ENCODE assay signal across 1 cellular context in the genomic region with DNA sequence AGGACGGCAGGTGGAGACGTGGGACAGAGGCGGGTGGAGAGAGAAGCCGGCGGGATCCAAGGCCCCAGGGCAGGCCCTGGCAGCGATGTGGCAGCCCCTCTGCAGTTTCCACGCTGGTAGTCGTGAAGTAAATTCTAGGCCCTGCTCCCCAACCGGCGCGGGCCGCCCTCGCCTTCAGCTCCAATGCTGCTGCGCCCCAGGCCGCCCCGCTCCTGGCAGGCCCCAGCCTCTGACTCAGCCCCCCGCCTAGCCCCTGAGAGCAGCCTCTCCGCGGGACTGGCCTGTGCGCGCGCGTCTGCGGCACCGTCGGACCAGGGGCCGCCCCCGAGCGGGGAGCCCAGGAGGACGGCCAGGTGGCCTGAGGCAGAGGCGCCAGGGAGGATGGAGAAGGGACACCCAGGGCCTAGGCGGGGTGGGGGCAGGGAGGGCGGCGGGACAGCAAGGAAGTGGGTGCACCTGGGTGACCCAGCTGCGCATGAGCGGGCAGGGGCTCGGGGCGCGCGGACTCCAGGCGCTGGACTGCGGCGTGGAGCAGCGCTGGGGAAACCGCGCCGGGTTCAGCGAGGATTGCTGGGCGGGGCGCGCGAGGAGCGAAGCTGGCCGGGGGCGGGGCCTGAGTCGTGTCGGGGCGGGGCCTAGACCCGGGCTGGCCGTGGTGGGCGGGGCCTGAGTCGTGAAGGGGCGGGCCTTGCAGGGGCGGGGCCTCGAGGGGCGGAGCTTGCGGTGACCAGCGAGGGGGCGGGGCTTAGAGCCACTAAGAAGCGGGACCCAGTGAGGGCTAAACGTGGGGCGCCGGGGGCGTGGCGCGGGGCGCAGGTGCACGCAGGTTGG.
TF ChIP-seq lines count a peak whose summit lies in the region.

No MANE protein-coding gene starts in this region.

TF ChIP-seq in HEK293, 187 proteins besides CTCF, POLR2A, EP300 and RAD21 (continued from another document and continues in another):
- TF ChIP-seq, protein P1, sequence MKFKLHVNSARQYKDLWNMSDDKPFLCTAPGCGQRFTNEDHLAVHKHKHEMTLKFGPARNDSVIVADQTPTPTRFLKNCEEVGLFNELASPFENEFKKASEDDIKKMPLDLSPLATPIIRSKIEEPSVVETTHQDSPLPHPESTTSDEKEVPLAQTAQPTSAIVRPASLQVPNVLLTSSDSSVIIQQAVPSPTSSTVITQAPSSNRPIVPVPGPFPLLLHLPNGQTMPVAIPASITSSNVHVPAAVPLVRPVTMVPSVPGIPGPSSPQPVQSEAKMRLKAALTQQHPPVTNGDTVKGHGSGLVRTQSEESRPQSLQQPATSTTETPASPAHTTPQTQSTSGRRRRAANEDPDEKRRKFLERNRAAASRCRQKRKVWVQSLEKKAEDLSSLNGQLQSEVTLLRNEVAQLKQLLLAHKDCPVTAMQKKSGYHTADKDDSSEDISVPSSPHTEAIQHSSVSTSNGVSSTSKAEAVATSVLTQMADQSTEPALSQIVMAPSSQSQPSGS (tag by site-specific recombination; IDR thresholded peaks at IDR 0.05; ENCODE audit: low read depth): no peak
- TF ChIP-seq KLF8 (tag by site-specific recombination; IDR thresholded peaks at IDR 0.05) (no peak; the same call in 1 of the 2 replicates), ZNF600 (tag by site-specific recombination; IDR thresholded peaks at IDR 0.05) (0 out of 2 replicates have a peak, but pooled peaks have one; percentile 13), SP2 (tag by site-specific recombination; IDR thresholded peaks at IDR 0.05) (peak; percentile 63), ZNF391 (tag by site-specific recombination; IDR thresholded peaks at IDR 0.05; ENCODE audit: borderline replicate concordance, low read depth) (no peak), GLIS1 (tag by site-specific recombination; IDR thresholded peaks at IDR 0.05) (peak; percentile 57; the same call in 1 of the 2 replicates), ZNF768 (tag by site-specific recombination; IDR thresholded peaks at IDR 0.05) (no peak), ZIC2 (tag by site-specific recombination; IDR thresholded peaks at IDR 0.05) (peak; percentile 86), ZNF175 (tag by site-specific recombination; IDR thresholded peaks at IDR 0.05) (no peak), ZNF664 (tag by site-specific recombination; IDR thresholded peaks at IDR 0.05) (no peak), ZBTB7A (tag by site-specific recombination; IDR thresholded peaks at IDR 0.05; ENCODE audit: low read depth) (no peak), ZNF670 (tag by site-specific recombination; IDR thresholded peaks at IDR 0.05; ENCODE audit: low read depth) (no peak), ZNF140 (tag by site-specific recombination; IDR thresholded peaks at IDR 0.05) (no peak), ZNF184 (tag by site-specific recombination; IDR thresholded peaks at IDR 0.05) (no peak)
- TF ChIP-seq, protein P2, sequence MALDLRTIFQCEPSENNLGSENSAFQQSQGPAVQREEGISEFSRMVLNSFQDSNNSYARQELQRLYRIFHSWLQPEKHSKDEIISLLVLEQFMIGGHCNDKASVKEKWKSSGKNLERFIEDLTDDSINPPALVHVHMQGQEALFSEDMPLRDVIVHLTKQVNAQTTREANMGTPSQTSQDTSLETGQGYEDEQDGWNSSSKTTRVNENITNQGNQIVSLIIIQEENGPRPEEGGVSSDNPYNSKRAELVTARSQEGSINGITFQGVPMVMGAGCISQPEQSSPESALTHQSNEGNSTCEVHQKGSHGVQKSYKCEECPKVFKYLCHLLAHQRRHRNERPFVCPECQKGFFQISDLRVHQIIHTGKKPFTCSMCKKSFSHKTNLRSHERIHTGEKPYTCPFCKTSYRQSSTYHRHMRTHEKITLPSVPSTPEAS (tag by site-specific recombination; IDR thresholded peaks at IDR 0.05): no peak
- TF ChIP-seq, protein P3, sequence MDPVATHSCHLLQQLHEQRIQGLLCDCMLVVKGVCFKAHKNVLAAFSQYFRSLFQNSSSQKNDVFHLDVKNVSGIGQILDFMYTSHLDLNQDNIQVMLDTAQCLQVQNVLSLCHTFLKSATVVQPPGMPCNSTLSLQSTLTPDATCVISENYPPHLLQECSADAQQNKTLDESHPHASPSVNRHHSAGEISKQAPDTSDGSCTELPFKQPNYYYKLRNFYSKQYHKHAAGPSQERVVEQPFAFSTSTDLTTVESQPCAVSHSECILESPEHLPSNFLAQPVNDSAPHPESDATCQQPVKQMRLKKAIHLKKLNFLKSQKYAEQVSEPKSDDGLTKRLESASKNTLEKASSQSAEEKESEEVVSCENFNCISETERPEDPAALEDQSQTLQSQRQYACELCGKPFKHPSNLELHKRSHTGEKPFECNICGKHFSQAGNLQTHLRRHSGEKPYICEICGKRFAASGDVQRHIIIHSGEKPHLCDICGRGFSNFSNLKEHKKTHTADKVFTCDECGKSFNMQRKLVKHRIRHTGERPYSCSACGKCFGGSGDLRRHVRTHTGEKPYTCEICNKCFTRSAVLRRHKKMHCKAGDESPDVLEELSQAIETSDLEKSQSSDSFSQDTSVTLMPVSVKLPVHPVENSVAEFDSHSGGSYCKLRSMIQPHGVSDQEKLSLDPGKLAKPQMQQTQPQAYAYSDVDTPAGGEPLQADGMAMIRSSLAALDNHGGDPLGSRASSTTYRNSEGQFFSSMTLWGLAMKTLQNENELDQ (tag by site-specific recombination; IDR thresholded peaks at IDR 0.05; ENCODE audit: low read depth): no peak
- TF ChIP-seq, protein P4, sequence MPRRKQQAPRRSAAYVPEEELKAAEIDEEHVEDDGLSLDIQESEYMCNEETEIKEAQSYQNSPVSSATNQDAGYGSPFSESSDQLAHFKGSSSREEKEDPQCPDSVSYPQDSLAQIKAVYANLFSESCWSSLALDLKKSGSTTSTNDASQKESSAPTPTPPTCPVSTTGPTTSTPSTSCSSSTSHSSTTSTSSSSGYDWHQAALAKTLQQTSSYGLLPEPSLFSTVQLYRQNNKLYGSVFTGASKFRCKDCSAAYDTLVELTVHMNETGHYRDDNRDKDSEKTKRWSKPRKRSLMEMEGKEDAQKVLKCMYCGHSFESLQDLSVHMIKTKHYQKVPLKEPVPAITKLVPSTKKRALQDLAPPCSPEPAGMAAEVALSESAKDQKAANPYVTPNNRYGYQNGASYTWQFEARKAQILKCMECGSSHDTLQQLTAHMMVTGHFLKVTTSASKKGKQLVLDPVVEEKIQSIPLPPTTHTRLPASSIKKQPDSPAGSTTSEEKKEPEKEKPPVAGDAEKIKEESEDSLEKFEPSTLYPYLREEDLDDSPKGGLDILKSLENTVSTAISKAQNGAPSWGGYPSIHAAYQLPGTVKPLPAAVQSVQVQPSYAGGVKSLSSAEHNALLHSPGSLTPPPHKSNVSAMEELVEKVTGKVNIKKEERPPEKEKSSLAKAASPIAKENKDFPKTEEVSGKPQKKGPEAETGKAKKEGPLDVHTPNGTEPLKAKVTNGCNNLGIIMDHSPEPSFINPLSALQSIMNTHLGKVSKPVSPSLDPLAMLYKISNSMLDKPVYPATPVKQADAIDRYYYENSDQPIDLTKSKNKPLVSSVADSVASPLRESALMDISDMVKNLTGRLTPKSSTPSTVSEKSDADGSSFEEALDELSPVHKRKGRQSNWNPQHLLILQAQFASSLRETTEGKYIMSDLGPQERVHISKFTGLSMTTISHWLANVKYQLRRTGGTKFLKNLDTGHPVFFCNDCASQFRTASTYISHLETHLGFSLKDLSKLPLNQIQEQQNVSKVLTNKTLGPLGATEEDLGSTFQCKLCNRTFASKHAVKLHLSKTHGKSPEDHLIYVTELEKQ (tag by site-specific recombination; IDR thresholded peaks at IDR 0.05; ENCODE audit: borderline replicate concordance): no peak
- TF ChIP-seq, protein P5, sequence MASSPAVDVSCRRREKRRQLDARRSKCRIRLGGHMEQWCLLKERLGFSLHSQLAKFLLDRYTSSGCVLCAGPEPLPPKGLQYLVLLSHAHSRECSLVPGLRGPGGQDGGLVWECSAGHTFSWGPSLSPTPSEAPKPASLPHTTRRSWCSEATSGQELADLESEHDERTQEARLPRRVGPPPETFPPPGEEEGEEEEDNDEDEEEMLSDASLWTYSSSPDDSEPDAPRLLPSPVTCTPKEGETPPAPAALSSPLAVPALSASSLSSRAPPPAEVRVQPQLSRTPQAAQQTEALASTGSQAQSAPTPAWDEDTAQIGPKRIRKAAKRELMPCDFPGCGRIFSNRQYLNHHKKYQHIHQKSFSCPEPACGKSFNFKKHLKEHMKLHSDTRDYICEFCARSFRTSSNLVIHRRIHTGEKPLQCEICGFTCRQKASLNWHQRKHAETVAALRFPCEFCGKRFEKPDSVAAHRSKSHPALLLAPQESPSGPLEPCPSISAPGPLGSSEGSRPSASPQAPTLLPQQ (tag by site-specific recombination; IDR thresholded peaks at IDR 0.05): peak; percentile 50
- TF ChIP-seq, protein P6, sequence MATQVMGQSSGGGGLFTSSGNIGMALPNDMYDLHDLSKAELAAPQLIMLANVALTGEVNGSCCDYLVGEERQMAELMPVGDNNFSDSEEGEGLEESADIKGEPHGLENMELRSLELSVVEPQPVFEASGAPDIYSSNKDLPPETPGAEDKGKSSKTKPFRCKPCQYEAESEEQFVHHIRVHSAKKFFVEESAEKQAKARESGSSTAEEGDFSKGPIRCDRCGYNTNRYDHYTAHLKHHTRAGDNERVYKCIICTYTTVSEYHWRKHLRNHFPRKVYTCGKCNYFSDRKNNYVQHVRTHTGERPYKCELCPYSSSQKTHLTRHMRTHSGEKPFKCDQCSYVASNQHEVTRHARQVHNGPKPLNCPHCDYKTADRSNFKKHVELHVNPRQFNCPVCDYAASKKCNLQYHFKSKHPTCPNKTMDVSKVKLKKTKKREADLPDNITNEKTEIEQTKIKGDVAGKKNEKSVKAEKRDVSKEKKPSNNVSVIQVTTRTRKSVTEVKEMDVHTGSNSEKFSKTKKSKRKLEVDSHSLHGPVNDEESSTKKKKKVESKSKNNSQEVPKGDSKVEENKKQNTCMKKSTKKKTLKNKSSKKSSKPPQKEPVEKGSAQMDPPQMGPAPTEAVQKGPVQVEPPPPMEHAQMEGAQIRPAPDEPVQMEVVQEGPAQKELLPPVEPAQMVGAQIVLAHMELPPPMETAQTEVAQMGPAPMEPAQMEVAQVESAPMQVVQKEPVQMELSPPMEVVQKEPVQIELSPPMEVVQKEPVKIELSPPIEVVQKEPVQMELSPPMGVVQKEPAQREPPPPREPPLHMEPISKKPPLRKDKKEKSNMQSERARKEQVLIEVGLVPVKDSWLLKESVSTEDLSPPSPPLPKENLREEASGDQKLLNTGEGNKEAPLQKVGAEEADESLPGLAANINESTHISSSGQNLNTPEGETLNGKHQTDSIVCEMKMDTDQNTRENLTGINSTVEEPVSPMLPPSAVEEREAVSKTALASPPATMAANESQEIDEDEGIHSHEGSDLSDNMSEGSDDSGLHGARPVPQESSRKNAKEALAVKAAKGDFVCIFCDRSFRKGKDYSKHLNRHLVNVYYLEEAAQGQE (tag by site-specific recombination; IDR thresholded peaks at IDR 0.05): no peak
- TF ChIP-seq, protein P7, sequence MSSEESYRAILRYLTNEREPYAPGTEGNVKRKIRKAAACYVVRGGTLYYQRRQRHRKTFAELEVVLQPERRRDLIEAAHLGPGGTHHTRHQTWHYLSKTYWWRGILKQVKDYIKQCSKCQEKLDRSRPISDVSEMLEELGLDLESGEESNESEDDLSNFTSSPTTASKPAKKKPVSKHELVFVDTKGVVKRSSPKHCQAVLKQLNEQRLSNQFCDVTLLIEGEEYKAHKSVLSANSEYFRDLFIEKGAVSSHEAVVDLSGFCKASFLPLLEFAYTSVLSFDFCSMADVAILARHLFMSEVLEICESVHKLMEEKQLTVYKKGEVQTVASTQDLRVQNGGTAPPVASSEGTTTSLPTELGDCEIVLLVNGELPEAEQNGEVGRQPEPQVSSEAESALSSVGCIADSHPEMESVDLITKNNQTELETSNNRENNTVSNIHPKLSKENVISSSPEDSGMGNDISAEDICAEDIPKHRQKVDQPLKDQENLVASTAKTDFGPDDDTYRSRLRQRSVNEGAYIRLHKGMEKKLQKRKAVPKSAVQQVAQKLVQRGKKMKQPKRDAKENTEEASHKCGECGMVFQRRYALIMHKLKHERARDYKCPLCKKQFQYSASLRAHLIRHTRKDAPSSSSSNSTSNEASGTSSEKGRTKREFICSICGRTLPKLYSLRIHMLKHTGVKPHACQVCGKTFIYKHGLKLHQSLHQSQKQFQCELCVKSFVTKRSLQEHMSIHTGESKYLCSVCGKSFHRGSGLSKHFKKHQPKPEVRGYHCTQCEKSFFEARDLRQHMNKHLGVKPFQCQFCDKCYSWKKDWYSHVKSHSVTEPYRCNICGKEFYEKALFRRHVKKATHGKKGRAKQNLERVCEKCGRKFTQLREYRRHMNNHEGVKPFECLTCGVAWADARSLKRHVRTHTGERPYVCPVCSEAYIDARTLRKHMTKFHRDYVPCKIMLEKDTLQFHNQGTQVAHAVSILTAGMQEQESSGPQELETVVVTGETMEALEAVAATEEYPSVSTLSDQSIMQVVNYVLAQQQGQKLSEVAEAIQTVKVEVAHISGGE (tag by site-specific recombination; conservative IDR thresholded peaks at IDR 0.05; ENCODE audit: low read depth): peak; percentile 38; the same call in 1 of the 2 replicates
- TF ChIP-seq, protein P8, sequence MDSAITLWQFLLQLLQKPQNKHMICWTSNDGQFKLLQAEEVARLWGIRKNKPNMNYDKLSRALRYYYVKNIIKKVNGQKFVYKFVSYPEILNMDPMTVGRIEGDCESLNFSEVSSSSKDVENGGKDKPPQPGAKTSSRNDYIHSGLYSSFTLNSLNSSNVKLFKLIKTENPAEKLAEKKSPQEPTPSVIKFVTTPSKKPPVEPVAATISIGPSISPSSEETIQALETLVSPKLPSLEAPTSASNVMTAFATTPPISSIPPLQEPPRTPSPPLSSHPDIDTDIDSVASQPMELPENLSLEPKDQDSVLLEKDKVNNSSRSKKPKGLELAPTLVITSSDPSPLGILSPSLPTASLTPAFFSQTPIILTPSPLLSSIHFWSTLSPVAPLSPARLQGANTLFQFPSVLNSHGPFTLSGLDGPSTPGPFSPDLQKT (IDR thresholded peaks at IDR 0.05; ENCODE audit: borderline replicate concordance, low read depth, low read length): no peak
- TF ChIP-seq, protein P9, sequence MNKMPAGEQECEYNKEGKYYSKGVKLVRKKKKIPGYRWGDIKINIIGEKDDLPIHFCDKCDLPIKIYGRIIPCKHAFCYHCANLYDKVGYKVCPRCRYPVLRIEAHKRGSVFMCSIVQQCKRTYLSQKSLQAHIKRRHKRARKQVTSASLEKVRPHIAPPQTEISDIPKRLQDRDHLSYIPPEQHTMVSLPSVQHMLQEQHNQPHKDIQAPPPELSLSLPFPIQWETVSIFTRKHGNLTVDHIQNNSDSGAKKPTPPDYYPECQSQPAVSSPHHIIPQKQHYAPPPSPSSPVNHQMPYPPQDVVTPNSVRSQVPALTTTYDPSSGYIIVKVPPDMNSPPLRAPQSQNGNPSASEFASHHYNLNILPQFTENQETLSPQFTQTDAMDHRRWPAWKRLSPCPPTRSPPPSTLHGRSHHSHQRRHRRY (tag by site-specific recombination; IDR thresholded peaks at IDR 0.05): no peak
- TF ChIP-seq, protein P10, sequence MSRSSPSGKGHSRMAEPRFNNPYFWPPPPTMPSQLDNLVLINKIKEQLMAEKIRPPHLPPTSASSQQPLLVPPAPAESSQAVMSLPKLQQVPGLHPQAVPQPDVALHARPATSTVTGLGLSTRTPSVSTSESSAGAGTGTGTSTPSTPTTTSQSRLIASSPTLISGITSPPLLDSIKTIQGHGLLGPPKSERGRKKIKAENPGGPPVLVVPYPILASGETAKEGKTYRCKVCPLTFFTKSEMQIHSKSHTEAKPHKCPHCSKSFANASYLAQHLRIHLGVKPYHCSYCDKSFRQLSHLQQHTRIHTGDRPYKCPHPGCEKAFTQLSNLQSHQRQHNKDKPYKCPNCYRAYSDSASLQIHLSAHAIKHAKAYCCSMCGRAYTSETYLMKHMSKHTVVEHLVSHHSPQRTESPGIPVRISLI (tag by site-specific recombination; IDR thresholded peaks at IDR 0.05): no peak
- TF ChIP-seq, protein P11, sequence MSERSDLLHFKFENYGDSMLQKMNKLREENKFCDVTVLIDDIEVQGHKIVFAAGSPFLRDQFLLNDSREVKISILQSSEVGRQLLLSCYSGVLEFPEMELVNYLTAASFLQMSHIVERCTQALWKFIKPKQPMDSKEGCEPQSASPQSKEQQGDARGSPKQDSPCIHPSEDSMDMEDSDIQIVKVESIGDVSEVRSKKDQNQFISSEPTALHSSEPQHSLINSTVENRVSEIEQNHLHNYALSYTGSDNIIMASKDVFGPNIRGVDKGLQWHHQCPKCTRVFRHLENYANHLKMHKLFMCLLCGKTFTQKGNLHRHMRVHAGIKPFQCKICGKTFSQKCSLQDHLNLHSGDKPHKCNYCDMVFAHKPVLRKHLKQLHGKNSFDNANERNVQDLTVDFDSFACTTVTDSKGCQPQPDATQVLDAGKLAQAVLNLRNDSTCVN (tag by site-specific recombination; optimal IDR thresholded peaks at IDR 0.05): peak; percentile 84
